Comparison of ENCODE assay signal across 21 cellular contexts in genomic region chr1:2320001-2320400, GRCh38.
DNase-seq lines count a peak whose midpoint lies in the region; ATAC-seq and TF ChIP-seq lines count a peak whose summit lies in the region.
"Had no signal": no experiment of that assay in that cellular context is flagged by ENCODE, and none has a peak within 500 bp of the region (broad histone marks: within the 10 kb centered on the region; RNA-seq: fewer than 3 reads in every experiment).

No MANE protein-coding gene starts in this region.

- H3K27ac ChIP-seq in HEK293 (ENCODE audit: extremely low read depth, low read depth, low read length) (no peak overlapping the region), esophagus muscularis mucosa (replicated peaks in 1 of 4) (peak overlapping the region; percentile 93 to 98 (median 95)), neural progenitor cell (no peak overlapping the region), suprapubic skin (peak overlapping the region; percentile 37), left lung (no peak overlapping the region), GM23248 (no peak overlapping the region), Peyer's patch (peak overlapping the region in 1 of 4 donors; percentile 1)
- H3K27ac ChIP-seq: A549; BLaER1 treated with 17β-estradiol and CSF1 and Interleukin-3, amounts not matched to agents 10 nM and 100 nM; HL-60 had no signal

- no peaks in the 10 kb centered on the region for H3K36me3 ChIP-seq in HEK293 (ENCODE audit: control insufficient read depth in 2 of 2, insufficient read depth in 1 of 2, low read length in 2 of 2)
- no peaks in the 10 kb centered on the region for H3K36me3 ChIP-seq in esophagus muscularis mucosa
- H3K36me3 ChIP-seq in neural progenitor cell = no peaks in the 10 kb centered on the region
- no peaks in the 10 kb centered on the region for H3K36me3 ChIP-seq in suprapubic skin
- H3K36me3 ChIP-seq in left lung = no peaks in the 10 kb centered on the region
- no peaks in the 10 kb centered on the region for H3K36me3 ChIP-seq in GM23248 (ENCODE audit: low read depth)
- no peaks in the 10 kb centered on the region for H3K36me3 ChIP-seq in Peyer's patch
- H3K36me3 ChIP-seq: BLaER1 treated with 17β-estradiol and CSF1 and Interleukin-3, amounts not matched to agents 10 nM and 100 nM had no signal

- no peak overlapping the region for H3K4me3 Mint-ChIP-seq in neural progenitor cell
- H3K4me3 Mint-ChIP-seq: CD8-positive, alpha-beta memory T cell; GM23338; IgD-negative memory B cell had no signal

- H3K27me3 ChIP-seq in esophagus muscularis mucosa (no peaks in the 10 kb centered on the region), neural progenitor cell (peaks cover 8% of the 10 kb centered on the region), suprapubic skin (peaks cover 8% of the 10 kb centered on the region), left lung (peaks cover 0 to 34% of the 10 kb centered on the region in 2 donors), GM23248 (replicated peaks; ENCODE audit: insufficient read depth) (no peaks in the 10 kb centered on the region), Peyer's patch (no peaks in the 10 kb centered on the region)

- H3K9ac ChIP-seq in neural progenitor cell (no peak overlapping the region), GM23248 (no peak overlapping the region)

- TF ChIP-seq CTCF in HEK293 (tag by site-specific recombination; IDR thresholded peaks at IDR 0.05) (no peak), esophagus muscularis mucosa (IDR thresholded peaks at IDR 0.05) (no peak), neural progenitor cell (IDR thresholded peaks at IDR 0.05) (no peak), suprapubic skin (IDR thresholded peaks at IDR 0.05) (no peak), left lung (IDR thresholded peaks at IDR 0.05) (no peak), Peyer's patch (IDR thresholded peaks at IDR 0.05) (no peak)

- intact Hi-C loops in esophagus muscularis mucosa (cut with DNase I) = no loop called here
- intact Hi-C loops in left lung (cut with DNase I) = no loop called here

- H3K9me2 ChIP-seq in GM23248 (ENCODE audit: insufficient read depth) = no peaks in the 10 kb centered on the region

- no peak for ATAC-seq in left lung
- ATAC-seq: A549, GM12878, GM23338, HCT116 had no signal

- no peak overlapping the region for H3K4me3 ChIP-seq in HEK293 (ENCODE audit: low read depth, low read length)
- no peak overlapping the region for H3K4me3 ChIP-seq in esophagus muscularis mucosa
- H3K4me3 ChIP-seq in neural progenitor cell = no peak overlapping the region
- no peak overlapping the region for H3K4me3 ChIP-seq in suprapubic skin
- no peak overlapping the region for H3K4me3 ChIP-seq in left lung
- no peak overlapping the region for H3K4me3 ChIP-seq in GM23248
- H3K4me3 ChIP-seq in Peyer's patch = no peak overlapping the region
- H3K4me3 ChIP-seq: A549; BLaER1 treated with 17β-estradiol and CSF1 and Interleukin-3, amounts not matched to agents 10 nM and 100 nM; GM12878; GM23338 had no signal

- H3K4me2 ChIP-seq in neural progenitor cell (no peak overlapping the region), GM23248 (ENCODE audit: unreplicated experiment) (no peak overlapping the region)
- H3K4me2 ChIP-seq: A549, GM23338 had no signal

- peaks cover 29% of the 10 kb centered on the region for H3K4me1 Mint-ChIP-seq in neural progenitor cell
- H3K4me1 Mint-ChIP-seq: IgD-negative memory B cell had no signal

- H3K36me3 Mint-ChIP-seq in neural progenitor cell = no peaks in the 10 kb centered on the region
- H3K36me3 Mint-ChIP-seq: CD8-positive, alpha-beta memory T cell had no signal

- peaks cover 11% of the 10 kb centered on the region for H3K27me3 Mint-ChIP-seq in neural progenitor cell (ENCODE audit: insufficient read depth, low read depth)
- H3K27me3 Mint-ChIP-seq: CD8-positive, alpha-beta memory T cell; IgD-negative memory B cell had no signal

- H3K79me2 ChIP-seq in neural progenitor cell (ENCODE audit: low read depth) (no peaks in the 10 kb centered on the region), GM23248 (ENCODE audit: insufficient read depth) (no peaks in the 10 kb centered on the region)

- no peak for TF ChIP-seq EP300 in esophagus muscularis mucosa (IDR thresholded peaks at IDR 0.05)
- no peak for TF ChIP-seq EP300 in suprapubic skin (IDR thresholded peaks at IDR 0.05)

- H3K27ac Mint-ChIP-seq in neural progenitor cell = peak overlapping the region; percentile 29
- H3K27ac Mint-ChIP-seq: GM23338, IgD-negative memory B cell had no signal

- H3F3A ChIP-seq in neural progenitor cell (ENCODE audit: low read depth) = peaks cover 17% of the 10 kb centered on the region
- H3F3A ChIP-seq in GM23248 (ENCODE audit: insufficient read depth) = no peaks in the 10 kb centered on the region

- POLR2A ChIA-PET in HEK293 (lab: Yijun Ruan, JAX) = no interaction called here

- H4K20me1 ChIP-seq in neural progenitor cell (ENCODE audit: low read depth) (no peaks in the 10 kb centered on the region), GM23248 (ENCODE audit: insufficient read depth) (no peaks in the 10 kb centered on the region)

- H3K9me3 Mint-ChIP-seq in neural progenitor cell = peaks cover under 1% of the 10 kb centered on the region
- H3K9me3 Mint-ChIP-seq: CD8-positive, alpha-beta memory T cell; GM23338; IgD-negative memory B cell had no signal

- H2AFZ ChIP-seq in neural progenitor cell (replicated peaks) = no peak overlapping the region
- H2AFZ ChIP-seq in GM23248 = no peak overlapping the region
- H2AFZ ChIP-seq: GM23338 had no signal

- TF ChIP-seq POLR2A in esophagus muscularis mucosa (IDR thresholded peaks at IDR 0.05; ENCODE audit: low read depth) (no peak), suprapubic skin (IDR thresholded peaks at IDR 0.05) (no peak), Peyer's patch (IDR thresholded peaks at IDR 0.05) (no peak)

- H3K9me3 ChIP-seq in HEK293 (ENCODE audit: control insufficient read depth, insufficient read depth, low read depth, low read length) = no peaks in the 10 kb centered on the region
- no peaks in the 10 kb centered on the region for H3K9me3 ChIP-seq in esophagus muscularis mucosa
- H3K9me3 ChIP-seq in neural progenitor cell (ENCODE audit: low read depth) = no peaks in the 10 kb centered on the region
- H3K9me3 ChIP-seq in suprapubic skin = no peaks in the 10 kb centered on the region
- peaks cover 0 to 3% of the 10 kb centered on the region in 2 donors for H3K9me3 ChIP-seq in left lung
- H3K9me3 ChIP-seq in GM23248 (ENCODE audit: low read depth) = no peaks in the 10 kb centered on the region
- H3K9me3 ChIP-seq in Peyer's patch = no peaks in the 10 kb centered on the region
- H3K9me3 ChIP-seq: A549 had no signal

- CTCF ChIA-PET in HEK293 (lab: Yijun Ruan, JAX) = no interaction called here

- in situ Hi-C loops in GM23248 (cut with MboI) = no loop called here

- 67% methylated on average over 8 of the region's 16 CpGs for WGBS in esophagus muscularis mucosa
- 80% methylated on average over 7 of the region's 16 CpGs for WGBS in suprapubic skin
- 38 to 42% methylated on average over 16 of the region's 16 CpGs for WGBS in GM23248 (ENCODE audit: low coverage in 1 of 2, low lambda C conversion rate in 2 of 2, missing lambda C conversion rate in 2 of 2), 2 experiments

- H3K4me1 ChIP-seq in HEK293 (ENCODE audit: control insufficient read depth, insufficient read depth, low read length) (no peaks in the 10 kb centered on the region; the same call in 1 of the 2 replicates), esophagus muscularis mucosa (peaks cover 50 to 91% (median 85%) of the 10 kb centered on the region in 4 donors), neural progenitor cell (peaks cover 37% of the 10 kb centered on the region), suprapubic skin (peaks cover 72% of the 10 kb centered on the region), left lung (peaks cover 3 to 41% of the 10 kb centered on the region in 2 donors), GM23248 (ENCODE audit: insufficient read depth) (peaks cover 10% of the 10 kb centered on the region), Peyer's patch (peaks cover 0 to 26% (median 6%) of the 10 kb centered on the region in 4 donors)
- H3K4me1 ChIP-seq: A549 had no signal

- DNase-seq in esophagus muscularis mucosa (ENCODE audit: extremely low spot score) (no peak), neural progenitor cell (ENCODE audit: low spot score) (no peak), suprapubic skin (ENCODE audit: low spot score in 2 of 2) (no peak), islet precursor cell (no peak), left lung (no peak), GM23248 (no peak), Peyer's patch (no peak)
- DNase-seq: CD8-positive, alpha-beta memory T cell; GDM1; NCI-H1105 treated with DMSO at 0.1 percent for 48 hours; NCI-H187; NCI-H69; NK-92 treated with Interleukin-12 subunit alpha and Interleukin-12 subunit beta, amount 100 ng/mL, for 24 hours had no signal

TF ChIP-seq in HEK293, 187 proteins besides CTCF, POLR2A, EP300 and RAD21:
- TF ChIP-seq SP2 (tag by site-specific recombination; IDR thresholded peaks at IDR 0.05) = no peak
- no peak for TF ChIP-seq SP3 (tag by site-specific recombination; IDR thresholded peaks at IDR 0.05)
- 0 out of 2 replicates have a peak, but pooled peaks have one; percentile 13 for TF ChIP-seq ZIC2 (tag by site-specific recombination; IDR thresholded peaks at IDR 0.05)
- TF ChIP-seq ZNF843 (tag by site-specific recombination; IDR thresholded peaks at IDR 0.05) = no peak

Comparison
In these comparisons a context has a peak if more than half of its experiments do, and no peak if none do; other contexts are left out.
1. H3K27ac ChIP-seq: peak in esophagus muscularis mucosa (4 of 4) and suprapubic skin (single experiment); none in HEK293 (single experiment), neural progenitor cell (single experiment), left lung (0 of 2) and GM23248 (single experiment).